ENCODE assay signal across 8 cellular contexts in the genomic region with DNA sequence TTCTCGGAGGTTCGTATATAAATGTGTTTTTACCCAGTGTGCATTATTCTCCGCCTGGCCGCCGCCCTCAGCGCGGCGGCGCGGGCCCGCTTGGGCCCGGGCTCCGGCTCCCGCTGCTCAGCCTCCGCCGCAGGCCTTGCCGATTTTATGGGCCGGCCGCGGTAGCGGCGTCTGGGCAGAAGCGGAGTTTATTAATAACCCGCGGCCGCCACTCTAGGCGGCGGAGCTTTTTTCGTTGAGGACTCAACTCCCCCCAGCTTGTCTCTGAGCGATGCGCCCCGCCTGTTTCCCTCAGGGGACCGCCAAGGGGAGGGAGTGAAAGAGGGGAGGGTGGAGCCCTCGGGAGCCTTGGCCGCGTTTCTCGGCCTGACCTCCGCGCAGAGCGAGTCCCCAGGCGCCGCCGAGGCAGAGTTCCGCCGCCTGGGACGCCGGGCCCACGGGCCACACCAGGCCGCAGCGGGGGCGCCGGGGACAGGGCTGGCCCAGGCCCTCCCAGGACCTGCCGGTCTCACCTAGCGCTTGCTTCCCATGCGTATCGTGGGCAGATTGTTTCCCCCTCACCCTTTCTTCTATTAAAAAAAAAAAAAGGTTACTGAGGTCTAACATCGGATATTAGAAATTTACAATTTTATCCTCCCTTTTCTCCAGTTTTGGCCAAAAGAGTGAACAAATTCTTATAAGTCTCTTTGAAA. TPM values are rescaled to one million over a fixed set of nuclear protein-coding genes. Genes with fewer than 3 reads are reported as not detected.
DNase-seq lines count a peak whose midpoint lies in the region; ATAC-seq, FAIRE-seq and TF ChIP-seq lines count a peak whose summit lies in the region.

No MANE protein-coding gene starts in this region.

- H3K4me1 ChIP-seq in pancreas (peaks cover 0 to 16% (median 12%) of the 10 kb centered on the region in 3 donors), tibial artery (peaks cover 0 to 25% (median 13%) of the 10 kb centered on the region in 4 donors)

- CTCF ChIA-PET in GM10248 (lab: Yijun Ruan, JAX): interaction anchor here (0.9 to 2.6 kb wide), 5 partner anchors 13 to 287 kb away, joined by 3 to 10 read pairs (median 4); no protein-coding TSS in a partner anchor
- CTCF ChIA-PET in HEK293T (lab: Yijun Ruan, JAX): interaction anchor here (0.6 to 1.0 kb wide), 2 partner anchors 15 to 45 kb away, joined by 3 to 4 read pairs; no protein-coding TSS in a partner anchor

- 0 to 1% methylated on average over 36 to 57 of the region's 57 CpGs for WGBS in pancreas, 2 donors

- no peak for FAIRE-seq in pancreas (lab: Jason Lieb, UNC)

- peak overlapping the region; percentile 93 to 100 (median 96) for H3K27ac ChIP-seq in pancreas
- peak overlapping the region; percentile 98 for H3K27ac ChIP-seq in tibial artery

- POLR2A ChIA-PET in GM10248 (lab: Yijun Ruan, JAX): interaction anchor here (0.6 to 2.0 kb wide), 15 partner anchors 10 to 317 kb away, joined by 3 to 10 read pairs (median 5); a partner anchor contains a TSS
- POLR2A ChIA-PET in HEK293T (lab: Yijun Ruan, JAX): interaction anchor here (0.6 to 4.3 kb wide), 27 partner anchors 8 to 844 kb away, joined by 3 to 44 read pairs (median 5); a partner anchor contains a TSS

- no peak for TF ChIP-seq CTCF in GM10248 (IDR thresholded peaks at IDR 0.05; ENCODE audit: control extremely low read depth, extremely low read depth, low read depth, missing control alignments)
- TF ChIP-seq CTCF in pancreas (IDR thresholded peaks at IDR 0.05): no peak
- peak; percentile 1 to 4 for TF ChIP-seq CTCF in tibial artery (IDR thresholded peaks at IDR 0.05)

- H3K36me3 ChIP-seq in pancreas (no peaks in the 10 kb centered on the region), tibial artery (peaks cover 0 to under 1% (median 0%) of the 10 kb centered on the region in 3 donors)

- DNase-seq in GM10248 (ENCODE audit: extremely low spot score) (peak; percentile 86), HEK293T (ENCODE audit: extremely low spot score) (peak; percentile 65), MV-4-11 (lab: John Stamatoyannopoulos, UW) (peak; percentile 85), Right ventricle myocardium inferior (ENCODE audit: missing footprints) (peak; percentile 93), pancreas (peak; percentile 85 to 93 (median 86)), tibial artery (peak; percentile 86 to 97)
- DNase-seq in activated naive CD8-positive, alpha-beta T cell treated with anti-CD3 and anti-CD28 coated beads, Interleukin-2, amount 50 U/mL, for 16 hours (ENCODE audit: low read depth, low spot score): peak; percentile 40

- no peaks in the 10 kb centered on the region for H3K9me3 ChIP-seq in pancreas
- H3K9me3 ChIP-seq in tibial artery: no peaks in the 10 kb centered on the region

- H3K27me3 ChIP-seq in pancreas (no peaks in the 10 kb centered on the region), tibial artery (no peaks in the 10 kb centered on the region)

- peak overlapping the region; percentile 54 to 70 (median 58) for H3K4me3 ChIP-seq in pancreas
- H3K4me3 ChIP-seq in tibial artery: peak overlapping the region; percentile 67 to 76

- peak; percentile 76 for ATAC-seq in SK-N-SH treated with all-trans-retinoic acid at 6 μM for 48 hours
- ATAC-seq in Right ventricle myocardium inferior: peak; percentile 82
- peak; percentile 67 to 76 (median 72) for ATAC-seq in pancreas

- intact Hi-C loops in Right ventricle myocardium inferior (cut with DNase I): loop anchor here (1.0 to 2.0 kb wide), 3 partner anchors 114 to 196 kb away; a partner anchor contains a TSS
- intact Hi-C loops in pancreas (cut with DNase I): no loop called here
- intact Hi-C loops in tibial artery (cut with DNase I; ENCODE audit: low total_unique reads): no loop called here

TF ChIP-seq in HEK293T, 16 proteins besides CTCF, POLR2A, EP300 and RAD21:
- TF ChIP-seq FOXK2 (IDR thresholded peaks at IDR 0.05) (no peak), BHLHE40 (IDR thresholded peaks at IDR 0.05; ENCODE audit: borderline replicate concordance) (no peak), FOXM1 (IDR thresholded peaks at IDR 0.05; ENCODE audit: borderline replicate concordance) (no peak), L3MBTL2 (conservative IDR thresholded peaks at IDR 0.05) (no peak), CTBP1 (IDR thresholded peaks at IDR 0.05; ENCODE audit: borderline replicate concordance) (no peak), TARDBP (IDR thresholded peaks at IDR 0.05) (no peak), ARNT (IDR thresholded peaks at IDR 0.05) (no peak), FOXA1 (IDR thresholded peaks at IDR 0.05) (no peak), ELF4 (IDR thresholded peaks at IDR 0.05) (no peak), SP1 (IDR thresholded peaks at IDR 0.05) (no peak), ZNF384 (IDR thresholded peaks at IDR 0.05) (no peak), NFRKB (IDR thresholded peaks at IDR 0.05) (no peak), HDGF (IDR thresholded peaks at IDR 0.05; ENCODE audit: borderline replicate concordance) (no peak), SUZ12 (IDR thresholded peaks at IDR 0.05) (no peak), LEF1 (IDR thresholded peaks at IDR 0.05; ENCODE audit: borderline replicate concordance) (no peak)
- TF ChIP-seq, protein P1, sequence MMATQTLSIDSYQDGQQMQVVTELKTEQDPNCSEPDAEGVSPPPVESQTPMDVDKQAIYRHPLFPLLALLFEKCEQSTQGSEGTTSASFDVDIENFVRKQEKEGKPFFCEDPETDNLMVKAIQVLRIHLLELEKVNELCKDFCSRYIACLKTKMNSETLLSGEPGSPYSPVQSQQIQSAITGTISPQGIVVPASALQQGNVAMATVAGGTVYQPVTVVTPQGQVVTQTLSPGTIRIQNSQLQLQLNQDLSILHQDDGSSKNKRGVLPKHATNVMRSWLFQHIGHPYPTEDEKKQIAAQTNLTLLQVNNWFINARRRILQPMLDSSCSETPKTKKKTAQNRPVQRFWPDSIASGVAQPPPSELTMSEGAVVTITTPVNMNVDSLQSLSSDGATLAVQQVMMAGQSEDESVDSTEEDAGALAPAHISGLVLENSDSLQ (IDR thresholded peaks at IDR 0.05): no peak

TF ChIP-seq in SK-N-SH treated with all-trans-retinoic acid at 6 μM for 48 hours, 23 proteins besides CTCF, POLR2A, EP300 and RAD21:
- TF ChIP-seq ZFP3 (CRISPR knock-in tag; IDR thresholded peaks at IDR 0.05): 0 out of 2 replicates have a peak, but pooled peaks have one; percentile 30
- 0 out of 2 replicates have a peak, but pooled peaks have one; percentile 5 for TF ChIP-seq SNAI2 (CRISPR knock-in tag; IDR thresholded peaks at IDR 0.05)
- no peak for TF ChIP-seq ESRRG (CRISPR knock-in tag; IDR thresholded peaks at IDR 0.05)

RNA-seq across cellular contexts. Expression of a gene that starts 0.4 kb away (rescaled TPM):
- total RNA-seq in Right ventricle myocardium inferior (22.7 TPM), pancreas (10 to 100 TPM in 5 of 6 donors, 1 to 10 TPM in 1; 5.3 to 18.9 (median 12.9) TPM)
- polyA plus RNA-seq in pancreas: 1 to 10 TPM; 5.5 to 8.2 TPM

Comparison
In these comparisons a context has a peak if more than half of its experiments do, and no peak if none do; other contexts are left out.
1. Peak in every context shown above with its lines: DNase-seq, ATAC-seq, H3K4me3 ChIP-seq and H3K27ac ChIP-seq.
2. DNase-seq: peak in every context shown above with its lines; median percentile 93 in Right ventricle myocardium inferior; 92 in tibial artery; 86 in GM10248; 86 in pancreas; 85 in MV-4-11; 65 in HEK293T; 40 in activated naive CD8-positive, alpha-beta T cell treated with anti-CD3 and anti-CD28 coated beads, Interleukin-2, amount 50 U/mL, for 16 hours.
3. CTCF ChIP-seq: peak in tibial artery (2 of 2); none in GM10248 (single experiment) and pancreas (0 of 4).